In genomic region chr6:163323274-163323673, GRCh38 we compare ENCODE assay signal across 19 cellular contexts.
"Had no signal": no experiment of that assay in that cellular context is flagged by ENCODE, and none has a peak within 500 bp of the region (broad histone marks: within the 10 kb centered on the region; RNA-seq: fewer than 3 reads in every experiment).

No MANE protein-coding gene starts in this region.

- H3K27me3 ChIP-seq: colonic mucosa, foreskin keratinocyte, heart left ventricle, ovary, right atrium auricular region, sigmoid colon had no signal

- DNase-seq: cerebellar nuclear complex; colonic mucosa; dermis blood vessel endothelial cell; effector CD4-positive, alpha-beta T cell; endodermal cell; erythroblast; foreskin keratinocyte; natural killer cell; ovary; sigmoid colon; stimulated activated CD4-positive, alpha-beta T cell treated with anti-CD3 and anti-CD28 coated beads, Interleukin-2, amount 100 ng/mL, for 24 hours; stimulated activated CD4-positive, alpha-beta T cell treated with anti-CD3 and anti-CD28 coated beads, Interleukin-4, amount 100 ng/mL, for 4 hours; stimulated activated naive B cell treated with anti-CD40 and anti-IgM and Interleukin-4, amounts not matched to agents 10 μg/mL and 1 μg/mL and 100 μg/mL, for 72 hours had no signal

- H3K4me3 Mint-ChIP-seq: endodermal cell; mesothelial cell of epicardium; natural killer cell; neural crest cell; stimulated activated naive B cell treated with anti-CD40 and anti-IgM and Interleukin-4, amounts not matched to agents 10 μg/mL and 1 μg/mL and 100 μg/mL, for 72 hours had no signal

- H3K9me3 ChIP-seq: colonic mucosa, heart left ventricle, ovary, right atrium auricular region, sigmoid colon, thoracic aorta had no signal

- ATAC-seq: foreskin keratinocyte; natural killer cell; stimulated activated naive B cell treated with anti-CD40 and anti-IgM and Interleukin-4, amounts not matched to agents 10 μg/mL and 1 μg/mL and 100 μg/mL, for 72 hours had no signal

- H3K27ac Mint-ChIP-seq: endodermal cell; mesothelial cell of epicardium; natural killer cell; stimulated activated naive B cell treated with anti-CD40 and anti-IgM and Interleukin-4, amounts not matched to agents 10 μg/mL and 1 μg/mL and 100 μg/mL, for 72 hours had no signal

- H3K4me3 ChIP-seq: colonic mucosa, heart left ventricle, ovary, right atrium auricular region, sigmoid colon, skin epidermis, thoracic aorta had no signal

- H3K27ac ChIP-seq: colonic mucosa, foreskin keratinocyte, heart left ventricle, ovary, right atrium auricular region, skin epidermis, thoracic aorta had no signal

- H3K9me3 Mint-ChIP-seq: natural killer cell had no signal

- H3K36me3 ChIP-seq: colonic mucosa, heart left ventricle, ovary, right atrium auricular region, sigmoid colon, thoracic aorta had no signal

- H3K4me1 ChIP-seq: colonic mucosa, foreskin keratinocyte had no signal
